In the genomic region with DNA sequence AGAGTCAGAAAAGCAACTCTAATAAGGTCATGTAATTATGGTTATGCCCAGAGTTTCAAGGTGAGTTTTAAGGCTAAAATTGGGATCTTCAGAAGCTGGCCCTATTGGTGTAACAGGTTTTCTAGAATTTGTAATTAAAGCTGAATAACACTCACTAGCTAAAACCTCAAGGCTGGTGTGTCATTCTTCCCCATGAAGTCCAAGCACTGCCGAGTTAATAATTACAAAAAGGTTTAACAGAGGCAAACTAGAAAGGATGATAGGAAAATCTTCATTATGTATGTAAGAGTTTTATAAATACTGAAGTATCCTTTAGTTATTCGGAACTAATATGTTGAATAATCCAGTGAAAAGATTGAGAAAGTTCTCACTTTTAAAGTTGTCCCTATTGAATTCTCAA, we compare ENCODE assay signal across 30 cellular contexts. TPM values are rescaled to one million over a fixed set of nuclear protein-coding genes. Genes with fewer than 3 reads are reported as not detected.
"Had no signal": no experiment of that assay in that cellular context is flagged by ENCODE, and none has a peak within 500 bp of the region (broad histone marks: within the 10 kb centered on the region; RNA-seq: fewer than 3 reads in every experiment).

No MANE protein-coding gene starts in this region.

- H3K27me3 Mint-ChIP-seq: activated CD4-positive, alpha-beta memory T cell treated with anti-CD3 and anti-CD28 coated beads, Interleukin-2, amount 10 ng/mL, durations not matched to agents 7 days and 5 days; activated CD4-positive, alpha-beta T cell treated with anti-CD3 and anti-CD28 coated beads, Interleukin-2, amount 10 ng/mL, durations not matched to agents 7 days and 5 days; activated naive CD4-positive, alpha-beta T cell treated with anti-CD3 and anti-CD28 coated beads, Interleukin-2, amount 10 ng/mL, durations not matched to agents 7 days and 5 days; activated naive CD8-positive, alpha-beta T cell treated with anti-CD3 and anti-CD28 coated beads, Interleukin-2, amount 10 ng/mL, durations not matched to agents 7 days and 5 days; activated T-cell treated with anti-CD3 and anti-CD28 coated beads, Interleukin-2, amount 50 U/mL, for 24 hours; effector memory CD8-positive, alpha-beta T cell had no signal

- H3K27ac Mint-ChIP-seq: activated CD4-positive, alpha-beta memory T cell treated with anti-CD3 and anti-CD28 coated beads, Interleukin-2, amount 10 ng/mL, durations not matched to agents 7 days and 5 days; activated CD4-positive, alpha-beta T cell treated with anti-CD3 and anti-CD28 coated beads, Interleukin-2, amount 10 ng/mL, durations not matched to agents 7 days and 5 days; activated naive CD4-positive, alpha-beta T cell treated with anti-CD3 and anti-CD28 coated beads, Interleukin-2, amount 10 ng/mL, durations not matched to agents 7 days and 5 days; activated naive CD4-positive, alpha-beta T cell treated with anti-CD3 and anti-CD28 coated beads, Interleukin-2, amount 50 U/mL, for 72 hours; activated naive CD8-positive, alpha-beta T cell treated with anti-CD3 and anti-CD28 coated beads, Interleukin-2, amount 10 ng/mL, durations not matched to agents 7 days and 5 days; activated T-cell treated with anti-CD3 and anti-CD28 coated beads, Interleukin-2, amount 50 U/mL, for 24 hours; activated T-cell treated with anti-CD3 and anti-CD28 coated beads, Interleukin-2, amount 50 U/mL, for 72 hours; effector memory CD8-positive, alpha-beta T cell; WTC11 had no signal

- H3K9me3 Mint-ChIP-seq: activated CD4-positive, alpha-beta memory T cell treated with anti-CD3 and anti-CD28 coated beads, Interleukin-2, amount 10 ng/mL, durations not matched to agents 7 days and 5 days; activated naive CD4-positive, alpha-beta T cell treated with anti-CD3 and anti-CD28 coated beads, Interleukin-2, amount 10 ng/mL, durations not matched to agents 7 days and 5 days; effector memory CD8-positive, alpha-beta T cell had no signal

- DNase-seq: activated CD4-positive, alpha-beta memory T cell treated with anti-CD3 and anti-CD28 coated beads, Interleukin-2, amount 10 ng/mL, durations not matched to agents 7 days and 5 days; activated CD4-positive, alpha-beta T cell treated with anti-CD3 and anti-CD28 coated beads for 1 hour; activated CD4-positive, alpha-beta T cell treated with anti-CD3 and anti-CD28 coated beads for 4 hours; activated CD4-positive, alpha-beta T cell treated with anti-CD3 and anti-CD28 coated beads, Interleukin-2, amount 10 ng/mL, durations not matched to agents 7 days and 5 days; activated CD4-positive, alpha-beta T cell treated with anti-CD3 and anti-CD28 coated beads, Interleukin-2, amount 50 U/mL, for 4 hours; activated CD8-positive, alpha-beta memory T cell treated with anti-CD3 and anti-CD28 coated beads, Interleukin-2, amount 50 U/mL, for 48 hours; activated gamma-delta T cell; activated naive CD4-positive, alpha-beta T cell; activated naive CD4-positive, alpha-beta T cell treated with anti-CD3 and anti-CD28 coated beads, Interleukin-2, amount 10 ng/mL, durations not matched to agents 7 days and 5 days; activated naive CD8-positive, alpha-beta T cell treated with anti-CD3 and anti-CD28 coated beads, Interleukin-2, amount 10 ng/mL, durations not matched to agents 7 days and 5 days; activated T-cell treated with anti-CD3 and anti-CD28 coated beads for 4 hours; activated T-cell treated with anti-CD3 and anti-CD28 coated beads, Interleukin-2, amount 50 U/mL, for 24 hours; activated T-cell treated with anti-CD3 and anti-CD28 coated beads, Interleukin-2, amount 50 U/mL, for 72 hours; body of pancreas; caudate nucleus; cortex of kidney; dermis blood vessel endothelial cell; effector CD4-positive, alpha-beta T cell; effector memory CD8-positive, alpha-beta T cell; esophagus squamous epithelium; glutamatergic neuron; heart left ventricle; T-helper 2 cell had no signal

- H3K36me3 Mint-ChIP-seq: activated naive CD4-positive, alpha-beta T cell treated with anti-CD3 and anti-CD28 coated beads, Interleukin-2, amount 10 ng/mL, durations not matched to agents 7 days and 5 days; activated naive CD4-positive, alpha-beta T cell treated with anti-CD3 and anti-CD28 coated beads, Interleukin-2, amount 50 U/mL, for 72 hours; activated naive CD8-positive, alpha-beta T cell treated with anti-CD3 and anti-CD28 coated beads, Interleukin-2, amount 10 ng/mL, durations not matched to agents 7 days and 5 days had no signal

- H3K4me1 ChIP-seq: esophagus squamous epithelium, heart left ventricle had no signal

- H3K4me3 Mint-ChIP-seq: activated CD4-positive, alpha-beta memory T cell treated with anti-CD3 and anti-CD28 coated beads, Interleukin-2, amount 10 ng/mL, durations not matched to agents 7 days and 5 days; activated CD4-positive, alpha-beta T cell treated with anti-CD3 and anti-CD28 coated beads, Interleukin-2, amount 10 ng/mL, durations not matched to agents 7 days and 5 days; activated naive CD4-positive, alpha-beta T cell treated with anti-CD3 and anti-CD28 coated beads, Interleukin-2, amount 10 ng/mL, durations not matched to agents 7 days and 5 days; activated naive CD8-positive, alpha-beta T cell treated with anti-CD3 and anti-CD28 coated beads, Interleukin-2, amount 10 ng/mL, durations not matched to agents 7 days and 5 days; activated T-cell treated with anti-CD3 and anti-CD28 coated beads, Interleukin-2, amount 50 U/mL, for 24 hours; activated T-cell treated with anti-CD3 and anti-CD28 coated beads, Interleukin-2, amount 50 U/mL, for 72 hours; effector memory CD8-positive, alpha-beta T cell; WTC11 had no signal

- H3K27ac ChIP-seq: body of pancreas, esophagus squamous epithelium, heart left ventricle, VCaP had no signal

- H3K4me3 ChIP-seq: body of pancreas, esophagus squamous epithelium, heart left ventricle had no signal

- FAIRE-seq: colon, frontal cortex, TTC549 had no signal

- H3K27me3 ChIP-seq: body of pancreas, esophagus squamous epithelium, heart left ventricle had no signal

- ATAC-seq: activated naive CD4-positive, alpha-beta T cell treated with anti-CD3 and anti-CD28 coated beads, Interleukin-2, amount 50 U/mL, for 72 hours; activated T-cell treated with anti-CD3 and anti-CD28 coated beads, Interleukin-2, amount 50 U/mL, for 72 hours; body of pancreas; effector memory CD8-positive, alpha-beta T cell; heart left ventricle; WTC11 had no signal

- H3K4me1 Mint-ChIP-seq: activated CD4-positive, alpha-beta memory T cell treated with anti-CD3 and anti-CD28 coated beads, Interleukin-2, amount 10 ng/mL, durations not matched to agents 7 days and 5 days; activated CD4-positive, alpha-beta T cell treated with anti-CD3 and anti-CD28 coated beads, Interleukin-2, amount 10 ng/mL, durations not matched to agents 7 days and 5 days; activated naive CD4-positive, alpha-beta T cell treated with anti-CD3 and anti-CD28 coated beads, Interleukin-2, amount 10 ng/mL, durations not matched to agents 7 days and 5 days; activated naive CD8-positive, alpha-beta T cell treated with anti-CD3 and anti-CD28 coated beads, Interleukin-2, amount 10 ng/mL, durations not matched to agents 7 days and 5 days; WTC11 had no signal

- H3K9me3 ChIP-seq: body of pancreas, esophagus squamous epithelium had no signal

RNA-seq across cellular contexts. Expression of a gene that starts 34.3 kb away (rescaled TPM):
- total RNA-seq: activated CD4-positive, alpha-beta memory T cell treated with anti-CD3 and anti-CD28 coated beads, Interleukin-2, amount 10 ng/mL, durations not matched to agents 7 days and 5 days; activated CD4-positive, alpha-beta T cell treated with anti-CD3 and anti-CD28 coated beads, Interleukin-2, amount 10 ng/mL, durations not matched to agents 7 days and 5 days; activated naive CD4-positive, alpha-beta T cell treated with anti-CD3 and anti-CD28 coated beads, Interleukin-2, amount 50 U/mL, for 72 hours; activated naive CD8-positive, alpha-beta T cell treated with anti-CD3 and anti-CD28 coated beads, Interleukin-2, amount 10 ng/mL, durations not matched to agents 7 days and 5 days; activated T-cell treated with anti-CD3 and anti-CD28 coated beads, Interleukin-2, amount 50 U/mL, for 72 hours; T-helper 1 cell treated with Interleukin-12 subunit alpha and Interleukin-12 subunit beta and Interleukin-4 antibody, amounts not matched to agents 30 ng/mL and 1 ng/mL, for 36 hours had no signal
